1 cellular context compared by ENCODE assay signal in the genomic region with DNA sequence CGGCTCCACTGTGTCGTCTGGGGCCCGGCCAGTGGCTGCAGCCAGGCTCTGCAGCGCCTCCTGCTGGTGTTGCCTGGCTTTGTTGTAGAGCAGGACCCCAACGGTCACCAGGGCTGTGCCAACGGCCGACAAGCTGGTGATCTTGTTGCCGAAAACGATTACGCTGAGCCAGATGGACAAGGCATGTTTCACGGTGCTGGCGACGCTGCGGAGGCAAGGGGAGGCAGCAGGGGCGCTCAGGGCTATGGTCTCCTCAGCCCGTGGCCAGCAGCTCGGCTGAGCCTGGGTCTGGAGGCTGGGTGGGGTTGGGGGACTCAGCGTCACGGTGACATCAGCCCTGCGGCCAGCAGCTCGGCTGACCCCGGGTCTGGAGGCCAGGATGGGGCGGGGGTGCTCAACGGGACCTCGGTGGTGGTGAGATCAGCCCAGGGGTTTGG.
TF ChIP-seq lines count a peak whose summit lies in the region.

No MANE protein-coding gene starts in this region.

TF ChIP-seq in A549, 52 proteins besides CTCF, POLR2A, EP300 and RAD21 (continued from another document):
- TF ChIP-seq, protein P1, sequence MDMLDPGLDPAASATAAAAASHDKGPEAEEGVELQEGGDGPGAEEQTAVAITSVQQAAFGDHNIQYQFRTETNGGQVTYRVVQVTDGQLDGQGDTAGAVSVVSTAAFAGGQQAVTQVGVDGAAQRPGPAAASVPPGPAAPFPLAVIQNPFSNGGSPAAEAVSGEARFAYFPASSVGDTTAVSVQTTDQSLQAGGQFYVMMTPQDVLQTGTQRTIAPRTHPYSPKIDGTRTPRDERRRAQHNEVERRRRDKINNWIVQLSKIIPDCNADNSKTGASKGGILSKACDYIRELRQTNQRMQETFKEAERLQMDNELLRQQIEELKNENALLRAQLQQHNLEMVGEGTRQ (IDR thresholded peaks at IDR 0.05) = no peak
- TF ChIP-seq, protein P2, sequence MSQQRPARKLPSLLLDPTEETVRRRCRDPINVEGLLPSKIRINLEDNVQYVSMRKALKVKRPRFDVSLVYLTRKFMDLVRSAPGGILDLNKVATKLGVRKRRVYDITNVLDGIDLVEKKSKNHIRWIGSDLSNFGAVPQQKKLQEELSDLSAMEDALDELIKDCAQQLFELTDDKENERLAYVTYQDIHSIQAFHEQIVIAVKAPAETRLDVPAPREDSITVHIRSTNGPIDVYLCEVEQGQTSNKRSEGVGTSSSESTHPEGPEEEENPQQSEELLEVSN (IDR thresholded peaks at IDR 0.05; ENCODE audit: borderline replicate concordance, low read depth) = no peak
- no peak for TF ChIP-seq HEYL (CRISPR knock-in tag; IDR thresholded peaks at IDR 0.05)
- no peak for TF ChIP-seq TFCP2L1 (CRISPR knock-in tag; IDR thresholded peaks at IDR 0.05)
- TF ChIP-seq SMC3 (IDR thresholded peaks at IDR 0.05) = no peak
- TF ChIP-seq RCOR1 (IDR thresholded peaks at IDR 0.05; ENCODE audit: low read depth, low read length) = no peak
- TF ChIP-seq, protein P3, sequence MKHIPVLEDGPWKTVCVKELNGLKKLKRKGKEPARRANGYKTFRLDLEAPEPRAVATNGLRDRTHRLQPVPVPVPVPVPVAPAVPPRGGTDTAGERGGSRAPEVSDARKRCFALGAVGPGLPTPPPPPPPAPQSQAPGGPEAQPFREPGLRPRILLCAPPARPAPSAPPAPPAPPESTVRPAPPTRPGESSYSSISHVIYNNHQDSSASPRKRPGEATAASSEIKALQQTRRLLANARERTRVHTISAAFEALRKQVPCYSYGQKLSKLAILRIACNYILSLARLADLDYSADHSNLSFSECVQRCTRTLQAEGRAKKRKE (CRISPR knock-in tag; IDR thresholded peaks at IDR 0.05; ENCODE audit: low read depth) = no peak
- no peak for TF ChIP-seq NFE2L2 (conservative IDR thresholded peaks at IDR 0.05; ENCODE audit: low read length)
- no peak for TF ChIP-seq RNF2 (IDR thresholded peaks at IDR 0.05; ENCODE audit: borderline replicate concordance, low read depth)
- TF ChIP-seq FOSB (CRISPR knock-in tag; IDR thresholded peaks at IDR 0.05) = no peak
- no peak for TF ChIP-seq ZC3H11A (IDR thresholded peaks at IDR 0.05)
